Comparison of ENCODE assay signal across 8 cellular contexts in genomic region chr19:42596391-42597071, GRCh38. TPM values are rescaled to one million over a fixed set of nuclear protein-coding genes. Genes with fewer than 3 reads are reported as not detected.
DNase-seq lines count a peak whose midpoint lies in the region; ATAC-seq and TF ChIP-seq lines count a peak whose summit lies in the region.

No MANE protein-coding gene starts in this region.

- POLR2A ChIA-PET in CD8-positive, alpha-beta T cell (lab: Charles Lee), result no interaction called here
- POLR2A ChIA-PET in HEK293T (lab: Yijun Ruan, JAX), result no interaction called here

- CTCF ChIA-PET in CD8-positive, alpha-beta T cell (lab: Charles Lee), result interaction anchor here (0.7 to 3.2 kb wide), 23 partner anchors 8 to 932 kb away, joined by 3 to 18 read pairs (median 3); no protein-coding TSS in a partner anchor
- CTCF ChIA-PET in HEK293T (lab: Yijun Ruan, JAX), result interaction anchor here (0.5 to 1.9 kb wide), 10 partner anchors 11 to 114 kb away, joined by 3 to 10 read pairs (median 4); no protein-coding TSS in a partner anchor

- H3K4me3 ChIP-seq in CD8-positive, alpha-beta T cell (ENCODE audit: low read depth, low read length), result no peak overlapping the region
- H3K4me3 ChIP-seq in WI38 (ENCODE audit: low read depth, low read length) (no peak overlapping the region), transverse colon (no peak overlapping the region)

- H3K36me3 ChIP-seq in CD8-positive, alpha-beta T cell (ENCODE audit: insufficient read depth, low read length), result no peaks in the 10 kb centered on the region
- no peaks in the 10 kb centered on the region for H3K36me3 ChIP-seq in transverse colon

- no peaks in the 10 kb centered on the region for H3K27me3 ChIP-seq in CD8-positive, alpha-beta T cell (ENCODE audit: insufficient read depth, low read length)
- H3K27me3 ChIP-seq in transverse colon, result no peaks in the 10 kb centered on the region

- ATAC-seq in CD8-positive, alpha-beta T cell, result no peak
- ATAC-seq in naive B cell (ENCODE audit: low read depth in 2 of 2) (peak in 1 of 2 donors; percentile 45), GM18498 (IDR thresholded peaks at IDR 0.05; ENCODE audit: unreplicated experiment) (no peak), GM19397 (IDR thresholded peaks at IDR 0.05; ENCODE audit: unreplicated experiment) (no peak)

- TF ChIP-seq EP300 in transverse colon (IDR thresholded peaks at IDR 0.05; ENCODE audit: low read depth), result no peak

- no peaks in the 10 kb centered on the region for H3K4me1 ChIP-seq in CD8-positive, alpha-beta T cell (ENCODE audit: insufficient read depth, low read length)
- H3K4me1 ChIP-seq in transverse colon, result peaks cover 0 to 5% (median 0%) of the 10 kb centered on the region in 4 donors

- peaks cover 20% of the 10 kb centered on the region for H3K27me3 Mint-ChIP-seq in CD8-positive, alpha-beta T cell (ENCODE audit: low read depth)
- H3K27me3 Mint-ChIP-seq in naive B cell, result peaks cover 27 to 37% (median 36%) of the 10 kb centered on the region in 3 donors

- 16% methylated on average over 16 of the region's 16 CpGs; no CpG with 5 or more reads in 1 of the 2 donors for WGBS in transverse colon (ENCODE audit: low coverage in 1 of 2), 2 donors

- no peak overlapping the region for H3K27ac Mint-ChIP-seq in CD8-positive, alpha-beta T cell
- no peak overlapping the region for H3K27ac Mint-ChIP-seq in naive B cell

- no peaks in the 10 kb centered on the region for H3K36me3 Mint-ChIP-seq in CD8-positive, alpha-beta T cell
- no peaks in the 10 kb centered on the region for H3K36me3 Mint-ChIP-seq in naive B cell

- no peak overlapping the region for H3K27ac ChIP-seq in CD8-positive, alpha-beta T cell (ENCODE audit: low read depth, low read length)
- H3K27ac ChIP-seq in transverse colon, result no peak overlapping the region

- peak; percentile 99 for TF ChIP-seq CTCF in CD8-positive, alpha-beta T cell (IDR thresholded peaks at IDR 0.05)
- peak; percentile 85 for TF ChIP-seq CTCF in WI38 (IDR thresholded peaks at IDR 0.05; ENCODE audit: low read depth, low read length)
- TF ChIP-seq CTCF in transverse colon (IDR thresholded peaks at IDR 0.05), result peak; percentile 88 to 96 (median 95)

- in situ Hi-C loops in transverse colon (cut with MboI; ENCODE audit: low pct_ligation_motif_present in 1 of 4, low pct_unique_long_range_greater_than_20kb in 1 of 4, low sequenced_read_pairs in 3 of 4), result loop anchor here in 1 of 4 donors (5.0 kb wide), 1 partner anchor 34 kb away; no protein-coding TSS in a partner anchor

- no peaks in the 10 kb centered on the region for H3K4me1 Mint-ChIP-seq in CD8-positive, alpha-beta T cell (ENCODE audit: low read depth)
- H3K4me1 Mint-ChIP-seq in naive B cell, result peaks cover 4 to 21% (median 9%) of the 10 kb centered on the region in 3 donors

- DNase-seq in CD8-positive, alpha-beta T cell, result peak in 5 of 7 experiments; percentile 12 to 60 (median 40)
- DNase-seq in HEK293T (ENCODE audit: extremely low spot score), result peak; percentile 65
- DNase-seq in effector CD4-positive, alpha-beta T cell, result peak; percentile 15
- DNase-seq in naive B cell, result peak; percentile 37
- peak; percentile 39 for DNase-seq in transverse colon

- H3K4me3 Mint-ChIP-seq in CD8-positive, alpha-beta T cell, result no peak overlapping the region
- peak overlapping the region in 1 of 8 donors; percentile 13 for H3K4me3 Mint-ChIP-seq in naive B cell

- no peaks in the 10 kb centered on the region for H3K9me3 Mint-ChIP-seq in CD8-positive, alpha-beta T cell
- H3K9me3 Mint-ChIP-seq in naive B cell, result peaks cover 0 to 3% (median 0%) of the 10 kb centered on the region in 7 donors

- intact Hi-C loops in CD8-positive, alpha-beta T cell (cut with DNase I, micrococcal nuclease), result loop anchor here in 1 of 2 experiments (1.0 kb wide), 1 partner anchor 146 kb away; no protein-coding TSS in a partner anchor
- intact Hi-C loops in transverse colon (cut with DNase I; ENCODE audit: low total_unique reads), result no loop called here

- no peaks in the 10 kb centered on the region for H3K9me3 ChIP-seq in CD8-positive, alpha-beta T cell (ENCODE audit: low read length)
- H3K9me3 ChIP-seq in transverse colon, result no peaks in the 10 kb centered on the region

- TF ChIP-seq POLR2A in transverse colon (IDR thresholded peaks at IDR 0.05), result no peak

TF ChIP-seq in HEK293T, 16 proteins besides CTCF, POLR2A, EP300 and RAD21:
- TF ChIP-seq NFRKB (IDR thresholded peaks at IDR 0.05) (no peak), ARNT (IDR thresholded peaks at IDR 0.05) (no peak), LEF1 (IDR thresholded peaks at IDR 0.05; ENCODE audit: borderline replicate concordance) (no peak), FOXA1 (IDR thresholded peaks at IDR 0.05) (no peak), L3MBTL2 (conservative IDR thresholded peaks at IDR 0.05) (peak; percentile 33; the same call in 1 of the 2 replicates)

RNA-seq across cellular contexts. Expression of gene CEACAM8, which starts 1.8 kb away (rescaled TPM):
- not detected for total RNA-seq in CD8-positive, alpha-beta T cell
- not detected for polyA plus RNA-seq in naive B cell (ENCODE audit: low read depth in 6 of 6)
- 1 to 10 TPM in 1 of 4 donors, under 1 TPM in 1, not detected in 2; 0.32 to 1.5 TPM for total RNA-seq in transverse colon

Comparison
In these comparisons a context has a peak if more than half of its experiments do, and no peak if none do; other contexts are left out.
1. DNase-seq: peak in every context shown above with its lines; median percentile 65 in HEK293T; 40 in CD8-positive, alpha-beta T cell; 39 in transverse colon; 37 in naive B cell; 15 in effector CD4-positive, alpha-beta T cell.